In genomic region chr4:83109480-83110221, GRCh38 we compare ENCODE assay signal across 8 cellular contexts. TPM values are rescaled to one million over a fixed set of nuclear protein-coding genes. Genes with fewer than 3 reads are reported as not detected.
DNase-seq lines count a peak whose midpoint lies in the region; ATAC-seq and TF ChIP-seq lines count a peak whose summit lies in the region.

No MANE protein-coding gene starts in this region.

- H3K27ac ChIP-seq in neural progenitor cell, result no peak overlapping the region

- no peaks in the 10 kb centered on the region for H3K79me2 ChIP-seq in neural progenitor cell (ENCODE audit: low read depth)

- H3K27me3 Mint-ChIP-seq in neural progenitor cell (ENCODE audit: insufficient read depth, low read depth), result peaks cover 15% of the 10 kb centered on the region

- no peaks in the 10 kb centered on the region for H4K20me1 ChIP-seq in neural progenitor cell (ENCODE audit: low read depth)

- no peaks in the 10 kb centered on the region for H3K36me3 ChIP-seq in neural progenitor cell

- H3K4me3 ChIP-seq in fibroblast of mammary gland (ENCODE audit: control insufficient read depth, low read depth, low read length), result peak overlapping the region; percentile 53
- H3K4me3 ChIP-seq in neural progenitor cell, result peak overlapping the region; percentile 66

- H3K9me3 Mint-ChIP-seq in neural progenitor cell, result no peaks in the 10 kb centered on the region

- no peaks in the 10 kb centered on the region for H3K4me1 ChIP-seq in neural progenitor cell

- DNase-seq in NOMO-1 treated with DMSO at 0.1 percent for 48 hours (lab: John Stamatoyannopoulos, UW; ENCODE audit: unreplicated experiment), result peak; percentile 30
- no peak for DNase-seq in NOMO-1 treated with dmso at 0.1 percent for 144 hours (lab: John Stamatoyannopoulos, UW; ENCODE audit: unreplicated experiment)
- DNase-seq in NCI-H2171 treated with DMSO at 0.1 percent for 48 hours (lab: John Stamatoyannopoulos, UW), result peak; percentile 68
- peak; percentile 33 for DNase-seq in activated CD8-positive, alpha-beta memory T cell treated with anti-CD3 and anti-CD28 coated beads, Interleukin-2, amount 50 U/mL, for 4 hours
- peak; percentile 14 for DNase-seq in fibroblast of mammary gland (ENCODE audit: low read depth)
- DNase-seq in neural progenitor cell (ENCODE audit: low spot score), result peak; percentile 75
- DNase-seq in NCI-H774 (lab: John Stamatoyannopoulos, UW), result no peak

- peak overlapping the region; percentile 90 for H2AFZ ChIP-seq in neural progenitor cell (replicated peaks)

- no peak overlapping the region for H3K9ac ChIP-seq in neural progenitor cell

- peak overlapping the region; percentile 81 for H3K4me2 ChIP-seq in neural progenitor cell

- peaks cover 29% of the 10 kb centered on the region for H3K27me3 ChIP-seq in neural progenitor cell

- no peaks in the 10 kb centered on the region for H3K9me3 ChIP-seq in neural progenitor cell (ENCODE audit: low read depth)

- ATAC-seq in HG02885 (IDR thresholded peaks at IDR 0.05; ENCODE audit: poor library complexity, unreplicated experiment), result peak; percentile 26

- peak overlapping the region; percentile 89 for H3K4me3 Mint-ChIP-seq in neural progenitor cell

- H3F3A ChIP-seq in neural progenitor cell (ENCODE audit: low read depth), result peaks cover 4% of the 10 kb centered on the region

- H3K36me3 Mint-ChIP-seq in neural progenitor cell, result no peaks in the 10 kb centered on the region

- no peak for TF ChIP-seq CTCF in fibroblast of mammary gland (conservative IDR thresholded peaks at IDR 0.05; ENCODE audit: control insufficient read depth, insufficient read depth, low read depth, low read length)
- no peak for TF ChIP-seq CTCF in neural progenitor cell (IDR thresholded peaks at IDR 0.05)

- peak overlapping the region; percentile 88 for H3K27ac Mint-ChIP-seq in neural progenitor cell

- H3K4me1 Mint-ChIP-seq in neural progenitor cell, result peaks cover 7% of the 10 kb centered on the region

RNA-seq across cellular contexts. Expression of gene PLAC8, which starts 4.9 kb away (rescaled TPM):
- total RNA-seq in neural progenitor cell (ENCODE audit: low replicate concordance), result 0.15 TPM in 1 of 2 replicates, not detected in the other

Comparison
In these comparisons a context has a peak if more than half of its experiments do, and no peak if none do; other contexts are left out.
1. DNase-seq: peak in NOMO-1 treated with DMSO at 0.1 percent for 48 hours (single experiment), NCI-H2171 treated with DMSO at 0.1 percent for 48 hours (single experiment), activated CD8-positive, alpha-beta memory T cell treated with anti-CD3 and anti-CD28 coated beads, Interleukin-2, amount 50 U/mL, for 4 hours (single experiment), fibroblast of mammary gland (single experiment) and neural progenitor cell (single experiment); none in NOMO-1 treated with dmso at 0.1 percent for 144 hours (single experiment) and NCI-H774 (single experiment).